Comparison of ENCODE assay signal across 9 cellular contexts in genomic region chrX:107715331-107716044, GRCh38.
DNase-seq lines count a peak whose midpoint lies in the region; ATAC-seq, FAIRE-seq and TF ChIP-seq lines count a peak whose summit lies in the region.
"Had no signal": no experiment of that assay in that cellular context is flagged by ENCODE, and none has a peak within 500 bp of the region (broad histone marks: within the 10 kb centered on the region; RNA-seq: fewer than 3 reads in every experiment).

No MANE protein-coding gene starts in this region.

- no peaks in the 10 kb centered on the region for H3K9me1 ChIP-seq in keratinocyte (ENCODE audit: control insufficient read depth, extremely low read depth, insufficient read depth, low read length)

- peak overlapping the region; percentile 42 to 81 (median 74) for H3K4me3 ChIP-seq in heart right ventricle
- H3K4me3 ChIP-seq in ascending aorta, result peak overlapping the region; percentile 74 to 87
- peak overlapping the region; percentile 57 to 79 (median 69) for H3K4me3 ChIP-seq in keratinocyte (ENCODE audit: control insufficient read depth in 2 of 3, extremely low read depth in 1 of 3, insufficient read depth in 2 of 3, low read depth in 1 of 3, low read length in 3 of 3)
- H3K4me3 ChIP-seq in stomach, result peak overlapping the region; percentile 64 to 76 (median 70)

- ATAC-seq in heart right ventricle (no peak), left ventricle myocardium superior (no peak)

- no peak for DNase-seq in heart right ventricle
- DNase-seq in left ventricle myocardium superior, result no peak
- DNase-seq in ascending aorta (ENCODE audit: low spot score in 2 of 2), result peak in 1 of 2 donors; percentile 62
- DNase-seq in keratinocyte (ENCODE audit: low read depth, low spot score), result no peak
- DNase-seq in stomach, result no peak
- no peak for DNase-seq in NOMO-1 treated with dmso at 0.1 percent for 144 hours (lab: John Stamatoyannopoulos, UW; ENCODE audit: unreplicated experiment)
- DNase-seq in NCI-H2196 treated with DMSO at 0.1 percent for 48 hours (lab: John Stamatoyannopoulos, UW; ENCODE audit: unreplicated experiment), result no peak
- DNase-seq in stimulated activated CD4-positive, alpha-beta T cell treated with anti-CD3 and anti-CD28 coated beads, Interleukin-4, amount 100 ng/mL, for 24 hours, result no peak

- TF ChIP-seq CTCF in heart right ventricle (IDR thresholded peaks at IDR 0.05) (no peak), ascending aorta (IDR thresholded peaks at IDR 0.05) (no peak), keratinocyte (optimal IDR thresholded peaks at IDR 0.05 in 1 of 3, IDR thresholded peaks at IDR 0.05 in 1 of 3, conservative IDR thresholded peaks at IDR 0.05 in 1 of 3; ENCODE audit: extremely low read depth in 1 of 3, insufficient read depth in 2 of 3, low read length in 3 of 3) (no peak), stomach (IDR thresholded peaks at IDR 0.05) (no peak)

- no peaks in the 10 kb centered on the region for H3K79me2 ChIP-seq in keratinocyte (ENCODE audit: control insufficient read depth, insufficient read depth, low read length)

- H3K27me3 ChIP-seq in heart right ventricle (peaks cover 0 to 23% (median 0%) of the 10 kb centered on the region in 7 donors), ascending aorta (no peaks in the 10 kb centered on the region), keratinocyte (ENCODE audit: control insufficient read depth, extremely low read depth, insufficient read depth, low read length) (no peaks in the 10 kb centered on the region), stomach (peaks cover 0 to 10% (median 0%) of the 10 kb centered on the region in 3 donors)

- peak overlapping the region; percentile 81 to 99 (median 95) for H3K27ac ChIP-seq in heart right ventricle
- H3K27ac ChIP-seq in ascending aorta, result peak overlapping the region; percentile 96 to 97
- H3K27ac ChIP-seq in keratinocyte (ENCODE audit: control insufficient read depth, insufficient read depth, low read length), result peak overlapping the region; percentile 85
- peak overlapping the region; percentile 91 to 97 (median 96) for H3K27ac ChIP-seq in stomach

- dilution Hi-C loops in keratinocyte (cut with MboI; ENCODE audit: extremely low pct_ligation_motif_present, low sequenced_read_pairs), result no loop called here

- H4K20me1 ChIP-seq in keratinocyte (ENCODE audit: control insufficient read depth, extremely low read depth, insufficient read depth, low read length), result no peaks in the 10 kb centered on the region

- H3K4me2 ChIP-seq in keratinocyte (ENCODE audit: control insufficient read depth, extremely low read depth, insufficient read depth, low read depth, low read length), result peak overlapping the region; percentile 75

- no peak for TF ChIP-seq POLR2A in stomach (IDR thresholded peaks at IDR 0.05)

- TF ChIP-seq EP300 in stomach (IDR thresholded peaks at IDR 0.05), result no peak

- peak overlapping the region; percentile 90 for H3K9ac ChIP-seq in keratinocyte (ENCODE audit: control insufficient read depth, extremely low read depth, insufficient read depth, low read length)

- WGBS in heart right ventricle, 2 donors, result 31 to 34% methylated on average over 13 of the region's 13 CpGs
- 5 to 45% (median 25%) methylated on average over 12 to 13 of the region's 13 CpGs for WGBS in stomach, 5 donors

- H3K4me1 ChIP-seq in heart right ventricle (peaks cover 3 to 64% (median 29%) of the 10 kb centered on the region in 9 donors), ascending aorta (peaks cover 3 to 8% of the 10 kb centered on the region in 2 donors), keratinocyte (ENCODE audit: control insufficient read depth, extremely low read depth, insufficient read depth, low read length) (peaks cover 54% of the 10 kb centered on the region), stomach (peaks cover 10 to 53% (median 31%) of the 10 kb centered on the region in 4 donors)

- FAIRE-seq in keratinocyte (lab: Jason Lieb, UNC), result peak; percentile 58
- FAIRE-seq: colon had no signal

- H2AFZ ChIP-seq in keratinocyte (ENCODE audit: control insufficient read depth, low read length), result no peak overlapping the region

- no peaks in the 10 kb centered on the region for H3K9me3 ChIP-seq in heart right ventricle
- H3K9me3 ChIP-seq in ascending aorta, result no peaks in the 10 kb centered on the region
- no peaks in the 10 kb centered on the region for H3K9me3 ChIP-seq in keratinocyte (ENCODE audit: control insufficient read depth, low read depth, low read length)
- H3K9me3 ChIP-seq in stomach, result no peaks in the 10 kb centered on the region

- H3K36me3 ChIP-seq in heart right ventricle (peaks cover 0 to 25% (median 0%) of the 10 kb centered on the region in 9 donors), ascending aorta (peaks cover 11 to 32% of the 10 kb centered on the region in 2 donors), keratinocyte (ENCODE audit: control insufficient read depth in 2 of 2, extremely low read depth in 1 of 2, insufficient read depth in 2 of 2, low read length in 2 of 2) (peaks cover 0 to 16% of the 10 kb centered on the region in 2 experiments), stomach (peaks cover 20 to 30% (median 26%) of the 10 kb centered on the region in 4 donors)

- intact Hi-C loops in heart right ventricle (cut with DNase I) (loop anchor here in 8 of 10 donors (1.0 to 10.0 kb wide), 9 partner anchors 38 to 62 kb away; partner anchors contain the start of genes NCBP2L (in 5 of the 8) and TSC22D3 (in 5 of the 8)), left ventricle myocardium superior (cut with micrococcal nuclease) (loop anchor here (5.0 kb wide), 1 partner anchor 43 kb away; no protein-coding TSS in a partner anchor), ascending aorta (cut with DNase I) (loop anchor here (2.0 to 5.0 kb wide), 2 partner anchors 58 to 61 kb away; partner anchors contain the start of gene NCBP2L), stomach (cut with DNase I; ENCODE audit: low total_unique reads) (no loop called here)
